In genomic region chr9:128321343-128321742, GRCh38 we compare ENCODE assay signal across 8 cellular contexts. TPM values are rescaled to one million over a fixed set of nuclear protein-coding genes. Genes with fewer than 3 reads are reported as not detected.
DNase-seq lines count a peak whose midpoint lies in the region; ATAC-seq, FAIRE-seq and TF ChIP-seq lines count a peak whose summit lies in the region.

No MANE protein-coding gene starts in this region.

- TF ChIP-seq RAD21 in HepG2 (CRISPR knock-in tag; IDR thresholded peaks at IDR 0.05) = no peak

- in situ Hi-C loops in HepG2 (cut with HindIII; ENCODE audit: extremely low pct_ligation_motif_present, low pct_unique_long_range_greater_than_20kb) = no loop called here

- 73% methylated on average over 6 of the region's 7 CpGs for WGBS in HepG2 (ENCODE audit: low lambda C conversion rate)
- 95% methylated on average over 7 of the region's 7 CpGs for WGBS in thymus

- H3K9me3 Mint-ChIP-seq in activated naive CD4-positive, alpha-beta T cell treated with anti-CD3 and anti-CD28 coated beads for 36 hours = no peaks in the 10 kb centered on the region
- H3K9me3 Mint-ChIP-seq in activated naive CD8-positive, alpha-beta T cell treated with anti-CD3 and anti-CD28 coated beads for 36 hours = no peaks in the 10 kb centered on the region

- POLR2A ChIA-PET in HepG2 (lab: Yijun Ruan, JAX) = interaction anchor here (1.0 to 1.8 kb wide), 2 partner anchors 14 to 25 kb away, joined by 3 to 7 read pairs; no protein-coding TSS in a partner anchor

- H3K9ac ChIP-seq in HepG2 (ENCODE audit: insufficient read depth, low read depth, low read length) = peak overlapping the region; percentile 96

- TF ChIP-seq CTCF in HepG2 (CRISPR knock-in tag; IDR thresholded peaks at IDR 0.05) = no peak

- H3K4me1 Mint-ChIP-seq in activated naive CD4-positive, alpha-beta T cell treated with anti-CD3 and anti-CD28 coated beads for 36 hours (ENCODE audit: low read depth) = peaks cover 22% of the 10 kb centered on the region
- peaks cover 19% of the 10 kb centered on the region for H3K4me1 Mint-ChIP-seq in activated naive CD8-positive, alpha-beta T cell treated with anti-CD3 and anti-CD28 coated beads for 36 hours

- peak overlapping the region; percentile 90 for H3K4me3 Mint-ChIP-seq in activated naive CD4-positive, alpha-beta T cell treated with anti-CD3 and anti-CD28 coated beads for 36 hours
- H3K4me3 Mint-ChIP-seq in activated naive CD8-positive, alpha-beta T cell treated with anti-CD3 and anti-CD28 coated beads for 36 hours = peak overlapping the region; percentile 95

- H3K79me2 ChIP-seq in HepG2 (ENCODE audit: insufficient read depth, low read length) = peaks cover 33% of the 10 kb centered on the region

- CTCF ChIA-PET in activated naive CD4-positive, alpha-beta T cell treated with anti-CD3 and anti-CD28 coated beads for 36 hours (lab: Charles Lee) = interaction anchor here (0.7 to 1.0 kb wide), 2 partner anchors 26 to 131 kb away, joined by 3 read pairs; no protein-coding TSS in a partner anchor
- CTCF ChIA-PET in HepG2 (lab: Yijun Ruan, JAX; ENCODE audit: low intra/inter-chr PET ratio, low total read pairs) = no interaction called here

- H3K27ac Mint-ChIP-seq in activated naive CD4-positive, alpha-beta T cell treated with anti-CD3 and anti-CD28 coated beads for 36 hours = no peak overlapping the region
- no peak overlapping the region for H3K27ac Mint-ChIP-seq in activated naive CD8-positive, alpha-beta T cell treated with anti-CD3 and anti-CD28 coated beads for 36 hours

- H2AFZ ChIP-seq in HepG2 (ENCODE audit: low read length) = no peak overlapping the region

- no peak for TF ChIP-seq EP300 in HepG2 (IDR thresholded peaks at IDR 0.05; ENCODE audit: low read depth in 2 of 2, low read length in 2 of 2)
- TF ChIP-seq EP300 in HepG2 (CRISPR knock-in tag; IDR thresholded peaks at IDR 0.05; ENCODE audit: borderline replicate concordance) = no peak

- no peak for ATAC-seq in HepG2
- no peak for ATAC-seq in HG02973 (IDR thresholded peaks at IDR 0.05; ENCODE audit: unreplicated experiment)

- peaks cover 10% of the 10 kb centered on the region for H3K36me3 Mint-ChIP-seq in activated naive CD4-positive, alpha-beta T cell treated with anti-CD3 and anti-CD28 coated beads for 36 hours (ENCODE audit: low read depth)
- peaks cover 9% of the 10 kb centered on the region for H3K36me3 Mint-ChIP-seq in activated naive CD8-positive, alpha-beta T cell treated with anti-CD3 and anti-CD28 coated beads for 36 hours

- peak overlapping the region; percentile 93 to 99 (median 94) for H3K4me3 ChIP-seq in HepG2 (replicated peaks in 1 of 3; ENCODE audit: insufficient read depth in 1 of 3, low read depth in 2 of 3, low read length in 3 of 3)
- H3K4me3 ChIP-seq in thymus (ENCODE audit: low read length) = peak overlapping the region; percentile 69

- no peaks in the 10 kb centered on the region for H3K27me3 Mint-ChIP-seq in activated naive CD4-positive, alpha-beta T cell treated with anti-CD3 and anti-CD28 coated beads for 36 hours (ENCODE audit: low read depth)
- H3K27me3 Mint-ChIP-seq in activated naive CD8-positive, alpha-beta T cell treated with anti-CD3 and anti-CD28 coated beads for 36 hours = no peaks in the 10 kb centered on the region

- no peak for TF ChIP-seq POLR2A in HepG2 (IDR thresholded peaks at IDR 0.05; ENCODE audit: insufficient read depth in 1 of 2, low read depth in 2 of 2, low read length in 2 of 2)

- BruUV-seq in HepG2 (replicated peaks; lab: Mats Ljungman, UMichigan) = no TSS peak

- no peak for FAIRE-seq in HepG2 (lab: Jason Lieb, UNC)

- intact Hi-C loops in activated naive CD4-positive, alpha-beta T cell treated with anti-CD3 and anti-CD28 coated beads for 36 hours (cut with micrococcal nuclease) = loop anchor here (5.0 kb wide), 1 partner anchor 159 kb away; the partner anchor contains the start of gene BBLN
- intact Hi-C loops in HepG2 (cut with micrococcal nuclease; ENCODE audit: unreplicated experiment) (no loop called here), posterior cingulate gyrus (cut with DNase I) (no loop called here)

- H3K4me1 ChIP-seq in HepG2 (ENCODE audit: insufficient read depth, low read length) = peaks cover 23% of the 10 kb centered on the region
- H3K4me1 ChIP-seq in thymus (ENCODE audit: control insufficient read depth, insufficient read depth, low read length) = peaks cover 13% of the 10 kb centered on the region

- no peaks in the 10 kb centered on the region for H3K9me3 ChIP-seq in HepG2 (ENCODE audit: low read length)
- H3K9me3 ChIP-seq in thymus (ENCODE audit: control insufficient read depth) = no peaks in the 10 kb centered on the region

- H3K4me2 ChIP-seq in HepG2 (ENCODE audit: low read depth, low read length) = peak overlapping the region; percentile 97

- H3K27me3 ChIP-seq in HepG2 (ENCODE audit: control insufficient read depth in 1 of 2, insufficient read depth in 2 of 2, low read length in 2 of 2) (no peaks in the 10 kb centered on the region; a peak in 1 of 5 replicates), thymus (ENCODE audit: control insufficient read depth, insufficient read depth) (no peaks in the 10 kb centered on the region)

- no peaks in the 10 kb centered on the region for H4K20me1 ChIP-seq in HepG2 (ENCODE audit: insufficient read depth, low read length)

- H3K36me3 ChIP-seq in HepG2 (replicated peaks in 1 of 2; ENCODE audit: control insufficient read depth in 1 of 2, insufficient read depth in 2 of 2, low read length in 2 of 2) = peaks cover 9 to 30% of the 10 kb centered on the region in 2 experiments
- H3K36me3 ChIP-seq in thymus (ENCODE audit: control insufficient read depth, insufficient read depth) = peaks cover 18% of the 10 kb centered on the region

- no peak overlapping the region for H3K27ac ChIP-seq in HepG2 (ENCODE audit: extremely low read length, insufficient read depth, low read length)
- H3K27ac ChIP-seq in thymus (ENCODE audit: low read depth) = no peak overlapping the region

- no peak for DNase-seq in activated naive CD4-positive, alpha-beta T cell treated with anti-CD3 and anti-CD28 coated beads for 36 hours
- no peak for DNase-seq in activated naive CD4-positive, alpha-beta T cell treated with anti-CD3 and anti-CD28 coated beads, Interleukin-2, amount 50 U/mL, for 16 hours
- DNase-seq in activated naive CD8-positive, alpha-beta T cell treated with anti-CD3 and anti-CD28 coated beads for 36 hours = no peak
- no peak for DNase-seq in HepG2 (ENCODE audit: low spot score)
- no peak for DNase-seq in hepatic stellate cell (ENCODE audit: low spot score)
- no peak for DNase-seq in posterior cingulate gyrus

RNA-seq across cellular contexts. Expression of gene TRUB2, which starts 0.9 kb away (rescaled TPM):
- total RNA-seq in activated naive CD4-positive, alpha-beta T cell treated with anti-CD3 and anti-CD28 coated beads for 36 hours = 10 to 100 TPM; 28.0 to 29.4 TPM
- total RNA-seq in activated naive CD8-positive, alpha-beta T cell treated with anti-CD3 and anti-CD28 coated beads for 36 hours = 10 to 100 TPM; 43.5 to 45.4 TPM
- total RNA-seq in HepG2 (2016; rRNA removed; fragmentation: Illumina TruSeq; extraction: Trizol) = 41.2 and 57.8 TPM in 2 replicates
- total RNA-seq in HepG2 (2016; cell fraction: cytosol; rRNA removed; fragmentation: Illumina TruSeq; extraction: Trizol; ENCODE audit: low read depth) = 10.4 and 12.1 TPM in 2 replicates
- total RNA-seq in HepG2 (2016; cell fraction: insoluble cytoplasmic fraction; rRNA removed; fragmentation: Illumina TruSeq; extraction: Trizol) = 45.4 and 61.4 TPM in 2 replicates
- 14.0 and 15.7 TPM in 2 replicates for total RNA-seq in HepG2 (2016; cell fraction: membrane; rRNA removed; fragmentation: Illumina TruSeq; extraction: Trizol)
- 16.3 and 19.3 TPM in 2 replicates for total RNA-seq in HepG2 (2016; cell fraction: nucleus; rRNA removed; fragmentation: Illumina TruSeq; extraction: Trizol)
- polyA plus RNA-seq in HepG2 (2011; rRNA removed) (22.3 and 26.5 TPM in 2 replicates), thymus (14.9 TPM)
- polyA plus RNA-seq in HepG2 (2011; cell fraction: cytosol; rRNA removed) = 15.5 and 18.8 TPM in 2 replicates
- 10.4 and 11.9 TPM in 2 replicates for polyA plus RNA-seq in HepG2 (2011; cell fraction: nucleus; rRNA removed)
- polyA plus RNA-seq in HepG2 (2012) = 17.0 and 18.3 TPM in 2 replicates
- 8.5 and 10.6 TPM in 2 replicates for polyA plus RNA-seq in HepG2 (2016; cell fraction: cytosol; fragmentation: Illumina TruSeq; extraction: Trizol; ENCODE audit: low read depth)
- polyA plus RNA-seq in HepG2 (2016; cell fraction: insoluble cytoplasmic fraction; fragmentation: Illumina TruSeq; extraction: Trizol; ENCODE audit: low read depth) = 47.4 and 47.7 TPM in 2 replicates
- polyA plus RNA-seq in HepG2 (2016; cell fraction: membrane; fragmentation: Illumina TruSeq; extraction: Trizol; ENCODE audit: low read depth) = 9.1 and 10.5 TPM in 2 replicates
- polyA plus RNA-seq in HepG2 (2016; cell fraction: nucleus; fragmentation: Illumina TruSeq; extraction: Trizol; ENCODE audit: insufficient read depth, low read depth) = 23.3 and 26.5 TPM in 2 replicates
- polyA minus RNA-seq in HepG2 (2011; rRNA and poly(A)+ RNA removed; ENCODE audit: low replicate concordance) = 28.6 and 113 TPM in 2 replicates
- 18.2 and 21.4 TPM in 2 replicates for polyA minus RNA-seq in HepG2 (2011; cell fraction: cytosol; rRNA and poly(A)+ RNA removed)
- polyA minus RNA-seq in HepG2 (2011; cell fraction: nucleus; rRNA and poly(A)+ RNA removed) = 12.0 and 13.4 TPM in 2 replicates

RNA-seq across cellular contexts. Expression of gene COQ4, which starts 1.3 kb away (rescaled TPM):
- total RNA-seq in activated naive CD4-positive, alpha-beta T cell treated with anti-CD3 and anti-CD28 coated beads for 36 hours = 10 to 100 TPM; 27.8 to 29.6 TPM
- 10 to 100 TPM; 41.4 to 45.6 TPM for total RNA-seq in activated naive CD8-positive, alpha-beta T cell treated with anti-CD3 and anti-CD28 coated beads for 36 hours
- total RNA-seq in HepG2 (2016; rRNA removed; fragmentation: Illumina TruSeq; extraction: Trizol) = 16.2 and 26.1 TPM in 2 replicates
- total RNA-seq in HepG2 (2016; cell fraction: cytosol; rRNA removed; fragmentation: Illumina TruSeq; extraction: Trizol; ENCODE audit: low read depth) = 11.9 and 18.5 TPM in 2 replicates
- 14.1 and 27.2 TPM in 2 replicates for total RNA-seq in HepG2 (2016; cell fraction: insoluble cytoplasmic fraction; rRNA removed; fragmentation: Illumina TruSeq; extraction: Trizol)
- total RNA-seq in HepG2 (2016; cell fraction: membrane; rRNA removed; fragmentation: Illumina TruSeq; extraction: Trizol) = 20.4 and 27.0 TPM in 2 replicates
- 19.9 and 21.8 TPM in 2 replicates for total RNA-seq in HepG2 (2016; cell fraction: nucleus; rRNA removed; fragmentation: Illumina TruSeq; extraction: Trizol)
- polyA plus RNA-seq in HepG2 (2011; rRNA removed) = 36.0 and 37.5 TPM in 2 replicates
- polyA plus RNA-seq in HepG2 (2011; cell fraction: cytosol; rRNA removed) = 22.7 and 32.6 TPM in 2 replicates
- 80.9 and 82.1 TPM in 2 replicates for polyA plus RNA-seq in HepG2 (2011; cell fraction: nucleus; rRNA removed)
- polyA plus RNA-seq in HepG2 (2012) = 17.6 and 19.0 TPM in 2 replicates
- 18.0 and 23.7 TPM in 2 replicates for polyA plus RNA-seq in HepG2 (2016; cell fraction: cytosol; fragmentation: Illumina TruSeq; extraction: Trizol; ENCODE audit: low read depth)
- polyA plus RNA-seq in HepG2 (2016; cell fraction: insoluble cytoplasmic fraction; fragmentation: Illumina TruSeq; extraction: Trizol; ENCODE audit: low read depth) = 17.7 and 21.6 TPM in 2 replicates
- polyA plus RNA-seq in HepG2 (2016; cell fraction: membrane; fragmentation: Illumina TruSeq; extraction: Trizol; ENCODE audit: low read depth) = 21.8 and 28.2 TPM in 2 replicates
- 60.0 and 62.1 TPM in 2 replicates for polyA plus RNA-seq in HepG2 (2016; cell fraction: nucleus; fragmentation: Illumina TruSeq; extraction: Trizol; ENCODE audit: insufficient read depth, low read depth)
- polyA minus RNA-seq in HepG2 (2011; rRNA and poly(A)+ RNA removed; ENCODE audit: low replicate concordance) = 45.1 and 143 TPM in 2 replicates
- polyA minus RNA-seq in HepG2 (2011; cell fraction: cytosol; rRNA and poly(A)+ RNA removed) = 10.4 and 12.0 TPM in 2 replicates
- polyA minus RNA-seq in HepG2 (2011; cell fraction: nucleus; rRNA and poly(A)+ RNA removed) = 38.2 and 49.6 TPM in 2 replicates
- polyA plus RNA-seq in thymus = 61.7 TPM

RNA-seq across cellular contexts. Expression of gene SLC27A4, which starts 19.0 kb away (rescaled TPM):
- 1 to 10 TPM; 5.7 to 6.8 TPM for total RNA-seq in activated naive CD4-positive, alpha-beta T cell treated with anti-CD3 and anti-CD28 coated beads for 36 hours
- total RNA-seq in activated naive CD8-positive, alpha-beta T cell treated with anti-CD3 and anti-CD28 coated beads for 36 hours = 10 to 100 TPM; 21.0 to 22.8 TPM
- total RNA-seq in HepG2 (2016; rRNA removed; fragmentation: Illumina TruSeq; extraction: Trizol) = 9.3 and 18.8 TPM in 2 replicates
- 6.3 and 6.8 TPM in 2 replicates for total RNA-seq in HepG2 (2016; cell fraction: cytosol; rRNA removed; fragmentation: Illumina TruSeq; extraction: Trizol; ENCODE audit: low read depth)
- 8.9 and 19.1 TPM in 2 replicates for total RNA-seq in HepG2 (2016; cell fraction: insoluble cytoplasmic fraction; rRNA removed; fragmentation: Illumina TruSeq; extraction: Trizol)
- total RNA-seq in HepG2 (2016; cell fraction: membrane; rRNA removed; fragmentation: Illumina TruSeq; extraction: Trizol) = 17.4 and 19.4 TPM in 2 replicates
- total RNA-seq in HepG2 (2016; cell fraction: nucleus; rRNA removed; fragmentation: Illumina TruSeq; extraction: Trizol) = 16.1 and 21.0 TPM in 2 replicates
- polyA plus RNA-seq in HepG2 (2011; rRNA removed) = 10.6 and 16.9 TPM in 2 replicates
- 12.5 and 14.4 TPM in 2 replicates for polyA plus RNA-seq in HepG2 (2011; cell fraction: cytosol; rRNA removed)
- 30.1 and 31.3 TPM in 2 replicates for polyA plus RNA-seq in HepG2 (2011; cell fraction: nucleus; rRNA removed)
- polyA plus RNA-seq in HepG2 (2012) = 11.0 and 16.6 TPM in 2 replicates
- 5.9 and 7.6 TPM in 2 replicates for polyA plus RNA-seq in HepG2 (2016; cell fraction: cytosol; fragmentation: Illumina TruSeq; extraction: Trizol; ENCODE audit: low read depth)
- polyA plus RNA-seq in HepG2 (2016; cell fraction: insoluble cytoplasmic fraction; fragmentation: Illumina TruSeq; extraction: Trizol; ENCODE audit: low read depth) = 10.5 and 13.4 TPM in 2 replicates
- polyA plus RNA-seq in HepG2 (2016; cell fraction: membrane; fragmentation: Illumina TruSeq; extraction: Trizol; ENCODE audit: low read depth) = 14.0 and 17.0 TPM in 2 replicates
- polyA plus RNA-seq in HepG2 (2016; cell fraction: nucleus; fragmentation: Illumina TruSeq; extraction: Trizol; ENCODE audit: insufficient read depth, low read depth) = 30.8 and 31.8 TPM in 2 replicates
- polyA minus RNA-seq in HepG2 (2011; rRNA and poly(A)+ RNA removed; ENCODE audit: low replicate concordance) = 44.7 and 85.4 TPM in 2 replicates
- 11.3 and 17.5 TPM in 2 replicates for polyA minus RNA-seq in HepG2 (2011; cell fraction: cytosol; rRNA and poly(A)+ RNA removed)
- 9.3 and 12.4 TPM in 2 replicates for polyA minus RNA-seq in HepG2 (2011; cell fraction: nucleus; rRNA and poly(A)+ RNA removed)
- polyA plus RNA-seq in thymus = 20.7 TPM

RNA-seq across cellular contexts. Expression of gene SWI5, which starts 45.3 kb away (rescaled TPM):
- total RNA-seq in activated naive CD4-positive, alpha-beta T cell treated with anti-CD3 and anti-CD28 coated beads for 36 hours = 10 to 100 TPM; 13.3 to 15.5 TPM
- 10 to 100 TPM; 16.9 to 19.4 TPM for total RNA-seq in activated naive CD8-positive, alpha-beta T cell treated with anti-CD3 and anti-CD28 coated beads for 36 hours
- total RNA-seq in HepG2 (2016; rRNA removed; fragmentation: Illumina TruSeq; extraction: Trizol) = 39.2 and 46.5 TPM in 2 replicates
- total RNA-seq in HepG2 (2016; cell fraction: cytosol; rRNA removed; fragmentation: Illumina TruSeq; extraction: Trizol; ENCODE audit: low read depth) = 10.4 and 11.6 TPM in 2 replicates
- total RNA-seq in HepG2 (2016; cell fraction: insoluble cytoplasmic fraction; rRNA removed; fragmentation: Illumina TruSeq; extraction: Trizol) = 42.5 and 47.8 TPM in 2 replicates
- total RNA-seq in HepG2 (2016; cell fraction: membrane; rRNA removed; fragmentation: Illumina TruSeq; extraction: Trizol) = 25.1 and 25.9 TPM in 2 replicates
- 15.1 and 18.1 TPM in 2 replicates for total RNA-seq in HepG2 (2016; cell fraction: nucleus; rRNA removed; fragmentation: Illumina TruSeq; extraction: Trizol)
- polyA plus RNA-seq in HepG2 (2011; rRNA removed) = 41.0 and 48.7 TPM in 2 replicates
- 45.9 and 57.9 TPM in 2 replicates for polyA plus RNA-seq in HepG2 (2011; cell fraction: cytosol; rRNA removed)
- 18.6 and 19.1 TPM in 2 replicates for polyA plus RNA-seq in HepG2 (2011; cell fraction: nucleus; rRNA removed)
- polyA plus RNA-seq in HepG2 (2012) = 22.3 and 22.7 TPM in 2 replicates
- polyA plus RNA-seq in HepG2 (2016; cell fraction: cytosol; fragmentation: Illumina TruSeq; extraction: Trizol; ENCODE audit: low read depth) = 16.0 and 21.0 TPM in 2 replicates
- polyA plus RNA-seq in HepG2 (2016; cell fraction: insoluble cytoplasmic fraction; fragmentation: Illumina TruSeq; extraction: Trizol; ENCODE audit: low read depth) = 58.7 and 61.9 TPM in 2 replicates
- polyA plus RNA-seq in HepG2 (2016; cell fraction: membrane; fragmentation: Illumina TruSeq; extraction: Trizol; ENCODE audit: low read depth) = 28.9 and 29.7 TPM in 2 replicates
- 30.7 and 35.4 TPM in 2 replicates for polyA plus RNA-seq in HepG2 (2016; cell fraction: nucleus; fragmentation: Illumina TruSeq; extraction: Trizol; ENCODE audit: insufficient read depth, low read depth)
- polyA minus RNA-seq in HepG2 (2011; rRNA and poly(A)+ RNA removed; ENCODE audit: low replicate concordance) = 15.4 and 63.7 TPM in 2 replicates
- 4.9 and 5.7 TPM in 2 replicates for polyA minus RNA-seq in HepG2 (2011; cell fraction: cytosol; rRNA and poly(A)+ RNA removed)
- polyA minus RNA-seq in HepG2 (2011; cell fraction: nucleus; rRNA and poly(A)+ RNA removed) = 6.8 and 9.6 TPM in 2 replicates
- polyA plus RNA-seq in thymus = 26.3 TPM

RNA-seq across cellular contexts. Expression of gene GOLGA2, which starts 45.5 kb away (rescaled TPM):
- 10 to 100 TPM; 33.3 to 34.4 TPM for total RNA-seq in activated naive CD4-positive, alpha-beta T cell treated with anti-CD3 and anti-CD28 coated beads for 36 hours
- 10 to 100 TPM; 23.4 to 24.3 TPM for total RNA-seq in activated naive CD8-positive, alpha-beta T cell treated with anti-CD3 and anti-CD28 coated beads for 36 hours
- total RNA-seq in HepG2 (2016; rRNA removed; fragmentation: Illumina TruSeq; extraction: Trizol) = 35.4 and 45.8 TPM in 2 replicates
- total RNA-seq in HepG2 (2016; cell fraction: cytosol; rRNA removed; fragmentation: Illumina TruSeq; extraction: Trizol; ENCODE audit: low read depth) = 6.4 and 8.4 TPM in 2 replicates
- total RNA-seq in HepG2 (2016; cell fraction: insoluble cytoplasmic fraction; rRNA removed; fragmentation: Illumina TruSeq; extraction: Trizol) = 31.1 and 49.9 TPM in 2 replicates
- 10.9 and 13.1 TPM in 2 replicates for total RNA-seq in HepG2 (2016; cell fraction: membrane; rRNA removed; fragmentation: Illumina TruSeq; extraction: Trizol)
- total RNA-seq in HepG2 (2016; cell fraction: nucleus; rRNA removed; fragmentation: Illumina TruSeq; extraction: Trizol) = 42.8 and 46.0 TPM in 2 replicates
- polyA plus RNA-seq in HepG2 (2011; rRNA removed) = 43.0 and 45.3 TPM in 2 replicates
- polyA plus RNA-seq in HepG2 (2011; cell fraction: cytosol; rRNA removed) = 21.2 and 23.8 TPM in 2 replicates
- 61.8 and 75.6 TPM in 2 replicates for polyA plus RNA-seq in HepG2 (2011; cell fraction: nucleus; rRNA removed)
- polyA plus RNA-seq in HepG2 (2012) = 38.1 and 47.2 TPM in 2 replicates
- polyA plus RNA-seq in HepG2 (2016; cell fraction: cytosol; fragmentation: Illumina TruSeq; extraction: Trizol; ENCODE audit: low read depth) = 2.0 and 2.7 TPM in 2 replicates
- 30.5 and 39.7 TPM in 2 replicates for polyA plus RNA-seq in HepG2 (2016; cell fraction: insoluble cytoplasmic fraction; fragmentation: Illumina TruSeq; extraction: Trizol; ENCODE audit: low read depth)
- polyA plus RNA-seq in HepG2 (2016; cell fraction: membrane; fragmentation: Illumina TruSeq; extraction: Trizol; ENCODE audit: low read depth) = 4.6 and 5.4 TPM in 2 replicates
- polyA plus RNA-seq in HepG2 (2016; cell fraction: nucleus; fragmentation: Illumina TruSeq; extraction: Trizol; ENCODE audit: insufficient read depth, low read depth) = 113 and 115 TPM in 2 replicates
- 35.4 and 37.7 TPM in 2 replicates for polyA minus RNA-seq in HepG2 (2011; rRNA and poly(A)+ RNA removed; ENCODE audit: low replicate concordance)
- polyA minus RNA-seq in HepG2 (2011; cell fraction: cytosol; rRNA and poly(A)+ RNA removed) = 20.2 and 23.6 TPM in 2 replicates
- polyA minus RNA-seq in HepG2 (2011; cell fraction: nucleus; rRNA and poly(A)+ RNA removed) = 62.4 and 64.2 TPM in 2 replicates
- 45.0 TPM for polyA plus RNA-seq in thymus
